1 cellular context compared by ENCODE assay signal in the genomic region with DNA sequence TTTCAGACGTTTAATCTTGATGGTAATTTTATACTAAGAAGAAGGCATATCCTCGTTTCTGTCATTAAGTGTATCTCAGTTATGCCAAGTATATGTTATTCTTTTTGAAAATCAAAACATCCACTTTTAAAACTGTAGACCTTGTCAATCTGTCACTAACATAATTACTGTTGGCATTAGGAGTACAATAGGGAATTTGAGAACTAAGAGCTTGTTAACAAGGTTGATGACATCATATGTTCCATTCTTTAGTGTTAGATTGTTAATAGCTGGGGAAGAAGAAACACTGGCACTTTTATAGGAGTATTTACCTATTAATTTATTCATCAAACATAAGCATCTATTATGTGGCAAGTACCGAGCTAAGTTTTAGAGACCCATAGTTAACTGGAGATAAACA.
TF ChIP-seq lines count a peak whose summit lies in the region.

No MANE protein-coding gene starts in this region.

TF ChIP-seq in K562, 482 proteins besides CTCF, POLR2A, EP300 and RAD21:
- TF ChIP-seq, protein P1, sequence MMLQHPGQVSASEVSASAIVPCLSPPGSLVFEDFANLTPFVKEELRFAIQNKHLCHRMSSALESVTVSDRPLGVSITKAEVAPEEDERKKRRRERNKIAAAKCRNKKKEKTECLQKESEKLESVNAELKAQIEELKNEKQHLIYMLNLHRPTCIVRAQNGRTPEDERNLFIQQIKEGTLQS (IDR thresholded peaks at IDR 0.05): peak; percentile 69
- TF ChIP-seq, protein P1 (CRISPR knock-in tag; conservative IDR thresholded peaks at IDR 0.05): no peak
- TF ChIP-seq ZNF239 (CRISPR knock-in tag; IDR thresholded peaks at IDR 0.05) (no peak), TAF9B (IDR thresholded peaks at IDR 0.05; ENCODE audit: partially characterized antibody) (no peak), MCM5 (IDR thresholded peaks at IDR 0.05; ENCODE audit: low read depth) (no peak), BDP1 (IDR thresholded peaks at IDR 0.05; ENCODE audit: insufficient read depth, insufficient read length) (no peak), JUND (IDR thresholded peaks at IDR 0.05; ENCODE audit: borderline replicate concordance, low read depth, low read length) (no peak), JUND (tag; IDR thresholded peaks at IDR 0.05; ENCODE audit: borderline replicate concordance, low read depth, low read length) (peak; percentile 25; the same call in 1 of the 3 replicates), SIX5 (IDR thresholded peaks at IDR 0.05; ENCODE audit: borderline replicate concordance in 1 of 2, insufficient read depth in 1 of 2, low read depth in 1 of 2, low read length in 2 of 2) (no peak), KDM4B (IDR thresholded peaks at IDR 0.05; ENCODE audit: borderline replicate concordance in 2 of 2, low read depth in 1 of 2) (no peak), ZNF551 (CRISPR knock-in tag; IDR thresholded peaks at IDR 0.05) (no peak)
- TF ChIP-seq, protein P2, sequence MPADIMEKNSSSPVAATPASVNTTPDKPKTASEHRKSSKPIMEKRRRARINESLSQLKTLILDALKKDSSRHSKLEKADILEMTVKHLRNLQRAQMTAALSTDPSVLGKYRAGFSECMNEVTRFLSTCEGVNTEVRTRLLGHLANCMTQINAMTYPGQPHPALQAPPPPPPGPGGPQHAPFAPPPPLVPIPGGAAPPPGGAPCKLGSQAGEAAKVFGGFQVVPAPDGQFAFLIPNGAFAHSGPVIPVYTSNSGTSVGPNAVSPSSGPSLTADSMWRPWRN (IDR thresholded peaks at IDR 0.05; ENCODE audit: low read depth): no peak
